ENCODE assay signal across 8 cellular contexts in genomic region chr5:16874424-16874823, GRCh38.
DNase-seq lines count a peak whose midpoint lies in the region; TF ChIP-seq lines count a peak whose summit lies in the region.
"Not testable (repeated sequence)": the region's sequence is repeated elsewhere in the genome, so short reads cannot be mapped to it uniquely, and the experiment has no call there.

No MANE protein-coding gene starts in this region.

- not testable (repeated sequence) for H3K23ac ChIP-seq in mesendoderm (ENCODE audit: low read length)

- DNase-seq in Caco-2; HFFc6; endodermal cell; endothelial cell (ENCODE audit: low spot score); mesendoderm; osteocyte (ENCODE audit: extremely low spot score, unreplicated experiment): not testable (repeated sequence)
- peak; percentile 58 for DNase-seq in fibroblast of the aortic adventitia (ENCODE audit: low read depth)

- BruUV-seq in Caco-2 (replicated peaks; lab: Mats Ljungman, UMichigan) = not testable (repeated sequence)

- H3K9me3 ChIP-seq in Caco-2 (peaks cover 14% of the 10 kb centered on the region; the same call in 1 of the 2 replicates), endodermal cell (ENCODE audit: control insufficient read depth, low read length) (peaks cover 54% of the 10 kb centered on the region)
- H3K9me3 ChIP-seq in HEK293 (ENCODE audit: control insufficient read depth, insufficient read depth, low read depth, low read length) = not testable (repeated sequence)

- H4K8ac ChIP-seq in mesendoderm (ENCODE audit: low read depth, low read length) = not testable (repeated sequence)

- peaks cover 16% of the 10 kb centered on the region for H3K4me1 Mint-ChIP-seq in Caco-2 (ENCODE audit: low read depth, unreplicated experiment)
- peaks cover 66% of the 10 kb centered on the region for H3K4me1 Mint-ChIP-seq in HFFc6 (ENCODE audit: low read depth)
- not testable (repeated sequence) for H3K4me1 Mint-ChIP-seq in endodermal cell
- H3K4me1 Mint-ChIP-seq in endothelial cell (ENCODE audit: unreplicated experiment) = peaks cover 20% of the 10 kb centered on the region
- peaks cover 68% of the 10 kb centered on the region for H3K4me1 Mint-ChIP-seq in osteocyte (ENCODE audit: unreplicated experiment)

- H2AK5ac ChIP-seq in mesendoderm (ENCODE audit: low read length) = not testable (repeated sequence)

- intact Hi-C loops in Caco-2 (cut with micrococcal nuclease; ENCODE audit: unreplicated experiment) = not testable (repeated sequence)

- not testable (repeated sequence) for H4K5ac ChIP-seq in mesendoderm (ENCODE audit: low read length)

- H2BK5ac ChIP-seq in mesendoderm (ENCODE audit: low read length) = not testable (repeated sequence)

- H3K36me3 Mint-ChIP-seq in Caco-2 (ENCODE audit: insufficient read depth, unreplicated experiment) (peaks cover 78% of the 10 kb centered on the region), HFFc6 (ENCODE audit: low read depth) (peaks cover 55% of the 10 kb centered on the region), endodermal cell (ENCODE audit: low read depth) (peaks cover 79% of the 10 kb centered on the region), endothelial cell (ENCODE audit: low read depth, unreplicated experiment) (peaks cover 58% of the 10 kb centered on the region), osteocyte (ENCODE audit: unreplicated experiment) (peaks cover 44% of the 10 kb centered on the region)

- not testable (repeated sequence) for H3K4me3 Mint-ChIP-seq in Caco-2 (ENCODE audit: unreplicated experiment); HFFc6; endodermal cell; osteocyte (ENCODE audit: unreplicated experiment)
- peak overlapping the region; percentile 42 for H3K4me3 Mint-ChIP-seq in endothelial cell (ENCODE audit: unreplicated experiment)

- H3K4me1 ChIP-seq in Caco-2 = peaks cover 18% of the 10 kb centered on the region
- H3K4me1 ChIP-seq in HEK293 (ENCODE audit: control insufficient read depth, insufficient read depth, low read length); endodermal cell (ENCODE audit: control insufficient read depth, insufficient read depth, low read length); mesendoderm (ENCODE audit: control insufficient read depth, low read depth, low read length): not testable (repeated sequence)

- H3K27ac ChIP-seq in HEK293 (ENCODE audit: extremely low read depth, low read depth, low read length); endodermal cell (ENCODE audit: low read depth, low read length); mesendoderm (ENCODE audit: low read depth, low read length): not testable (repeated sequence)

- H3K4me3 ChIP-seq in Caco-2 (ENCODE audit: low read depth, low read length); HEK293 (ENCODE audit: low read depth, low read length); fibroblast of the aortic adventitia (ENCODE audit: low read depth, low read length); mesendoderm (ENCODE audit: low read length): not testable (repeated sequence)
- H3K4me3 ChIP-seq in endodermal cell (ENCODE audit: low read length) = peak overlapping the region; percentile 9

- not testable (repeated sequence) for H2BK15ac ChIP-seq in mesendoderm (replicated peaks; ENCODE audit: low read depth)

- H3K79me2 ChIP-seq in mesendoderm (ENCODE audit: control insufficient read depth, insufficient read depth, low read length) = not testable (repeated sequence)

- POLR2A ChIA-PET in Caco-2 (lab: Charles Lee); HEK293 (lab: Yijun Ruan, JAX): not testable (repeated sequence)

- H3K36me3 ChIP-seq in Caco-2 (ENCODE audit: control insufficient read depth, insufficient read depth, low read length); mesendoderm (ENCODE audit: control insufficient read depth, insufficient read depth, low read length): not testable (repeated sequence)
- peaks cover 10 to 13% of the 10 kb centered on the region in 2 experiments for H3K36me3 ChIP-seq in HEK293 (ENCODE audit: control insufficient read depth in 2 of 2, insufficient read depth in 1 of 2, low read length in 2 of 2)
- peaks cover 82% of the 10 kb centered on the region for H3K36me3 ChIP-seq in endodermal cell (ENCODE audit: control insufficient read depth, insufficient read depth, low read length)

- not testable (repeated sequence) for H3K4me2 ChIP-seq in mesendoderm (ENCODE audit: low read length)

- H3K9me3 Mint-ChIP-seq in Caco-2 (ENCODE audit: unreplicated experiment) (peaks cover 26% of the 10 kb centered on the region), endodermal cell (peaks cover 39% of the 10 kb centered on the region), endothelial cell (ENCODE audit: unreplicated experiment) (peaks cover 13% of the 10 kb centered on the region)
- H3K9me3 Mint-ChIP-seq in HFFc6; osteocyte (ENCODE audit: unreplicated experiment): not testable (repeated sequence)

- H2BK120ac ChIP-seq in mesendoderm (ENCODE audit: low read depth, low read length) = not testable (repeated sequence)

- peak overlapping the region; percentile 58 for H3K27ac Mint-ChIP-seq in Caco-2 (ENCODE audit: unreplicated experiment)
- H3K27ac Mint-ChIP-seq in HFFc6 = 0 out of 2 replicates have a peak overlapping the region, but pooled peaks have one; percentile 1
- H3K27ac Mint-ChIP-seq in endodermal cell; endothelial cell (ENCODE audit: unreplicated experiment): not testable (repeated sequence)
- peak overlapping the region; percentile 41 for H3K27ac Mint-ChIP-seq in osteocyte (ENCODE audit: unreplicated experiment)

- WGBS in endodermal cell (ENCODE audit: insufficient coverage in 1 of 2, insufficient read length in 1 of 2), 2 experiments = 97 to 100% methylated on average over 1 of the region's 1 CpG
- WGBS in mesendoderm (ENCODE audit: extremely low coverage, insufficient coverage, low lambda C conversion rate) = no CpG with 5 or more reads among the region's 1 CpG

- not testable (repeated sequence) for TF ChIP-seq CTCF in Caco-2 (IDR thresholded peaks at IDR 0.05; ENCODE audit: insufficient read depth in 1 of 2, low read depth in 1 of 2, low read length in 1 of 2, severe bottlenecking in 1 of 2, unreplicated experiment in 1 of 2); HEK293 (tag by site-specific recombination; IDR thresholded peaks at IDR 0.05); HFFc6 (IDR thresholded peaks at IDR 0.05); endodermal cell (conservative IDR thresholded peaks at IDR 0.05); endothelial cell (IDR thresholded peaks at IDR 0.05; ENCODE audit: unreplicated experiment); fibroblast of the aortic adventitia (IDR thresholded peaks at IDR 0.05; ENCODE audit: insufficient read depth, low read length); osteocyte (IDR thresholded peaks at IDR 0.05)

- H3K4ac ChIP-seq in mesendoderm (ENCODE audit: low read depth, low read length) = peak overlapping the region; percentile 36

- not testable (repeated sequence) for H3K27me3 ChIP-seq in Caco-2 (replicated peaks; ENCODE audit: control insufficient read depth, insufficient read depth, low read length); endodermal cell (ENCODE audit: control insufficient read depth, insufficient read depth, low read length, poor library complexity, severe bottlenecking); mesendoderm (ENCODE audit: insufficient read depth, low read length, poor library complexity)

- H3K79me1 ChIP-seq in mesendoderm (ENCODE audit: low read length) = not testable (repeated sequence)

- CTCF ChIA-PET in Caco-2 (lab: Charles Lee); HEK293 (lab: Yijun Ruan, JAX): not testable (repeated sequence)

- H3K9ac ChIP-seq in endodermal cell (ENCODE audit: extremely low read depth, low read length, poor library complexity, severe bottlenecking); mesendoderm (ENCODE audit: low read length): not testable (repeated sequence)

- not testable (repeated sequence) for H3K18ac ChIP-seq in mesendoderm (ENCODE audit: low read length)

- not testable (repeated sequence) for H3K56ac ChIP-seq in mesendoderm (ENCODE audit: low read length)

- not testable (repeated sequence) for H3K27me3 Mint-ChIP-seq in Caco-2 (ENCODE audit: insufficient read depth, unreplicated experiment); HFFc6 (ENCODE audit: insufficient read depth); endodermal cell (ENCODE audit: insufficient read depth); endothelial cell (ENCODE audit: unreplicated experiment); osteocyte (ENCODE audit: unreplicated experiment)

TF ChIP-seq in HEK293, 187 proteins besides CTCF, POLR2A, EP300 and RAD21:
- peak; percentile 44; the same call in 1 of the 2 replicates for TF ChIP-seq SCRT1 (tag by site-specific recombination; IDR thresholded peaks at IDR 0.05; ENCODE audit: borderline replicate concordance)
